In the genomic region with DNA sequence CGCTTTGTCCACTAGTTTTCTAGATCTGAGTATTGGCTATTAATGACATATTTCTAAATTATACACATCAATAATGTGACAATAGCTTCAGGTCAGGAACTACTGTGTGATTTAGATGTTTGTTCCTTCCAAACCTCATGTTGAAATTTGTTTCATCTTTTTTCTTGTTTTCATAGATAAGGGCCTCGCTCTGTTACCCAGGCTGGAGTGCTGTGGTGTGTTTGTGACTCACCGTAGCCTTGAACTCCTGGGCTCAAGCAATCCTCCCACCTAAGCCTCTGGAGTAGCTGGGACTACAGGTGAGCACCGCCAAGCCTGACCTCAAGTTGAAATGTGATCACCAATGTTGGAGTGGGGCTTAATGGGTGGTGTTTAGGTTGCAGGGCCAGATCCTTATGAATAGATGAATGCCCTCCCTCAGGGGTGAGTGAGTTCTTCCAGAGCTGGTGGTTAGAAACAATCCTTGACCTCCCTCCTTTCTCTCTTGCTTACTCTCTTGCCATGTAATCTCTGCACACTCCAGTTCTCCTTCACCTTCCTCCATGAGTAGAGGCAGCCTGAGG, we compare ENCODE assay signal across 1 cellular context.
A peak's percentile ranks its signal among the peaks of the same experiment; 100 is the strongest.
TF ChIP-seq lines count a peak whose summit lies in the region.

No MANE protein-coding gene starts in this region.

TF ChIP-seq in HepG2, 621 proteins besides CTCF, POLR2A, EP300 and RAD21 (continued from another document and continues in another):
- no peak for TF ChIP-seq BORCS8-MEF2B (CRISPR knock-in tag; IDR thresholded peaks at IDR 0.05)
- TF ChIP-seq GMEB2 (CRISPR knock-in tag; IDR thresholded peaks at IDR 0.05; ENCODE audit: low read depth), result no peak
- TF ChIP-seq FLYWCH1 (CRISPR knock-in tag; IDR thresholded peaks at IDR 0.05), result no peak
- no peak for TF ChIP-seq NFYB (CRISPR knock-in tag; IDR thresholded peaks at IDR 0.05)
- TF ChIP-seq NFRKB (IDR thresholded peaks at IDR 0.05), result no peak
- TF ChIP-seq JUNB (CRISPR knock-in tag; IDR thresholded peaks at IDR 0.05; ENCODE audit: borderline replicate concordance), result peak; percentile 92
- TF ChIP-seq ZBTB20 (CRISPR knock-in tag; IDR thresholded peaks at IDR 0.05; ENCODE audit: borderline replicate concordance, low read depth), result peak; percentile 42; the same call in 1 of the 2 replicates
- no peak for TF ChIP-seq ZNF7 (CRISPR knock-in tag; IDR thresholded peaks at IDR 0.05)
- no peak for TF ChIP-seq SNAPC5 (CRISPR knock-in tag; IDR thresholded peaks at IDR 0.05; ENCODE audit: borderline replicate concordance)
- TF ChIP-seq ZNF619 (CRISPR knock-in tag; IDR thresholded peaks at IDR 0.05), result no peak
- TF ChIP-seq SMARCC2 (IDR thresholded peaks at IDR 0.05), result no peak
- TF ChIP-seq, protein P1, sequence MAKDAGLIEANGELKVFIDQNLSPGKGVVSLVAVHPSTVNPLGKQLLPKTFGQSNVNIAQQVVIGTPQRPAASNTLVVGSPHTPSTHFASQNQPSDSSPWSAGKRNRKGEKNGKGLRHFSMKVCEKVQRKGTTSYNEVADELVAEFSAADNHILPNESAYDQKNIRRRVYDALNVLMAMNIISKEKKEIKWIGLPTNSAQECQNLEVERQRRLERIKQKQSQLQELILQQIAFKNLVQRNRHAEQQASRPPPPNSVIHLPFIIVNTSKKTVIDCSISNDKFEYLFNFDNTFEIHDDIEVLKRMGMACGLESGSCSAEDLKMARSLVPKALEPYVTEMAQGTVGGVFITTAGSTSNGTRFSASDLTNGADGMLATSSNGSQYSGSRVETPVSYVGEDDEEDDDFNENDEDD (CRISPR knock-in tag; IDR thresholded peaks at IDR 0.05; ENCODE audit: borderline replicate concordance), result no peak
- no peak for TF ChIP-seq ZKSCAN5 (CRISPR knock-in tag; IDR thresholded peaks at IDR 0.05)
- TF ChIP-seq ZNF816 (CRISPR knock-in tag; IDR thresholded peaks at IDR 0.05; ENCODE audit: borderline replicate concordance), result no peak
- TF ChIP-seq ZNF430 (CRISPR knock-in tag; IDR thresholded peaks at IDR 0.05), result 0 out of 2 replicates have a peak, but pooled peaks have one; percentile 56
- no peak for TF ChIP-seq LCORL (IDR thresholded peaks at IDR 0.05)
- peak; percentile 54; the same call in 1 of the 2 replicates for TF ChIP-seq LCORL (CRISPR knock-in tag; IDR thresholded peaks at IDR 0.05)
- no peak for TF ChIP-seq FUBP1 (CRISPR knock-in tag; IDR thresholded peaks at IDR 0.05; ENCODE audit: borderline replicate concordance)
- TF ChIP-seq, protein P2, sequence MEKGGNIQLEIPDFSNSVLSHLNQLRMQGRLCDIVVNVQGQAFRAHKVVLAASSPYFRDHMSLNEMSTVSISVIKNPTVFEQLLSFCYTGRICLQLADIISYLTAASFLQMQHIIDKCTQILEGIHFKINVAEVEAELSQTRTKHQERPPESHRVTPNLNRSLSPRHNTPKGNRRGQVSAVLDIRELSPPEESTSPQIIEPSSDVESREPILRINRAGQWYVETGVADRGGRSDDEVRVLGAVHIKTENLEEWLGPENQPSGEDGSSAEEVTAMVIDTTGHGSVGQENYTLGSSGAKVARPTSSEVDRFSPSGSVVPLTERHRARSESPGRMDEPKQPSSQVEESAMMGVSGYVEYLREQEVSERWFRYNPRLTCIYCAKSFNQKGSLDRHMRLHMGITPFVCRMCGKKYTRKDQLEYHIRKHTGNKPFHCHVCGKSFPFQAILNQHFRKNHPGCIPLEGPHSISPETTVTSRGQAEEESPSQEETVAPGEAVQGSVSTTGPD (CRISPR knock-in tag; IDR thresholded peaks at IDR 0.05), result peak; percentile 77; the same call in 1 of the 2 replicates
- no peak for TF ChIP-seq IKZF4 (CRISPR knock-in tag; IDR thresholded peaks at IDR 0.05; ENCODE audit: borderline replicate concordance, low read depth, not compliant biosample characterization)
- TF ChIP-seq, protein P3, sequence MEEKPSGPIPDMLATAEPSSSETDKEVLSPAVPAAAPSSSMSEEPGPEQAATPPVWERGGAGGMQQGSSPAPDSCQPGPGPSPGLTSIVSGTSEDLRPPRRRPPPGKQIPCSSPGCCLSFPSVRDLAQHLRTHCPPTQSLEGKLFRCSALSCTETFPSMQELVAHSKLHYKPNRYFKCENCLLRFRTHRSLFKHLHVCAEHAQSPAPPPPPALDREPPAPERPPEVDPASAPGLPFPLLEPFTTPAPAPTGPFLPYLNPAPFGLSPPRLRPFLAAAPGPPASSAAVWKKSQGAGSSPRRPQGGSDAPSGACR (CRISPR knock-in tag; IDR thresholded peaks at IDR 0.05), result no peak
- no peak for TF ChIP-seq NCOA5 (CRISPR knock-in tag; IDR thresholded peaks at IDR 0.05)
- TF ChIP-seq ZNF737 (CRISPR knock-in tag; IDR thresholded peaks at IDR 0.05; ENCODE audit: borderline replicate concordance), result no peak
- TF ChIP-seq ATF7 (IDR thresholded peaks at IDR 0.05), result no peak
- 0 out of 2 replicates have a peak, but pooled peaks have one; percentile 22 for TF ChIP-seq ATF7 (CRISPR knock-in tag; IDR thresholded peaks at IDR 0.05)
- TF ChIP-seq KMT2B (CRISPR knock-in tag; IDR thresholded peaks at IDR 0.05), result 0 out of 2 replicates have a peak, but pooled peaks have one; percentile 10
- TF ChIP-seq REST (IDR thresholded peaks at IDR 0.05; ENCODE audit: borderline replicate concordance in 1 of 2, low read depth in 1 of 2, low read length in 2 of 2), result 0 out of 4 replicates have a peak, but pooled peaks of 1 of the 2 experiments have one; percentile 20
- TF ChIP-seq TFAP4 (IDR thresholded peaks at IDR 0.05; ENCODE audit: borderline replicate concordance, low read depth), result 0 out of 2 replicates have a peak, but pooled peaks have one; percentile 42
- peak; percentile 71 for TF ChIP-seq NFKBIZ (CRISPR knock-in tag; IDR thresholded peaks at IDR 0.05)
- no peak for TF ChIP-seq PLSCR1 (CRISPR knock-in tag; IDR thresholded peaks at IDR 0.05; ENCODE audit: borderline replicate concordance)
- no peak for TF ChIP-seq KDM4B (CRISPR knock-in tag; IDR thresholded peaks at IDR 0.05)
- no peak for TF ChIP-seq ARNT2 (CRISPR knock-in tag; IDR thresholded peaks at IDR 0.05; ENCODE audit: low read depth)
- TF ChIP-seq, protein P4, sequence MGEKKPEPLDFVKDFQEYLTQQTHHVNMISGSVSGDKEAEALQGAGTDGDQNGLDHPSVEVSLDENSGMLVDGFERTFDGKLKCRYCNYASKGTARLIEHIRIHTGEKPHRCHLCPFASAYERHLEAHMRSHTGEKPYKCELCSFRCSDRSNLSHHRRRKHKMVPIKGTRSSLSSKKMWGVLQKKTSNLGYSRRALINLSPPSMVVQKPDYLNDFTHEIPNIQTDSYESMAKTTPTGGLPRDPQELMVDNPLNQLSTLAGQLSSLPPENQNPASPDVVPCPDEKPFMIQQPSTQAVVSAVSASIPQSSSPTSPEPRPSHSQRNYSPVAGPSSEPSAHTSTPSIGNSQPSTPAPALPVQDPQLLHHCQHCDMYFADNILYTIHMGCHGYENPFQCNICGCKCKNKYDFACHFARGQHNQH (CRISPR knock-in tag; IDR thresholded peaks at IDR 0.05), result peak; percentile 86; the same call in 1 of the 2 replicates
- 0 out of 2 replicates have a peak, but pooled peaks have one; percentile 67 for TF ChIP-seq ZNF761 (CRISPR knock-in tag; conservative IDR thresholded peaks at IDR 0.05)
- TF ChIP-seq SMAD3 (CRISPR knock-in tag; IDR thresholded peaks at IDR 0.05), result peak; percentile 76; the same call in 1 of the 2 replicates
- peak; percentile 64; the same call in 1 of the 3 replicates for TF ChIP-seq MXI1 (IDR thresholded peaks at IDR 0.05; ENCODE audit: borderline replicate concordance, low read depth, low read length)
- TF ChIP-seq ZNF563 (CRISPR knock-in tag; IDR thresholded peaks at IDR 0.05), result 0 out of 2 replicates have a peak, but pooled peaks have one; percentile 37
- TF ChIP-seq ZFP41 (CRISPR knock-in tag; IDR thresholded peaks at IDR 0.05; ENCODE audit: borderline replicate concordance), result no peak
- TF ChIP-seq, protein P5, sequence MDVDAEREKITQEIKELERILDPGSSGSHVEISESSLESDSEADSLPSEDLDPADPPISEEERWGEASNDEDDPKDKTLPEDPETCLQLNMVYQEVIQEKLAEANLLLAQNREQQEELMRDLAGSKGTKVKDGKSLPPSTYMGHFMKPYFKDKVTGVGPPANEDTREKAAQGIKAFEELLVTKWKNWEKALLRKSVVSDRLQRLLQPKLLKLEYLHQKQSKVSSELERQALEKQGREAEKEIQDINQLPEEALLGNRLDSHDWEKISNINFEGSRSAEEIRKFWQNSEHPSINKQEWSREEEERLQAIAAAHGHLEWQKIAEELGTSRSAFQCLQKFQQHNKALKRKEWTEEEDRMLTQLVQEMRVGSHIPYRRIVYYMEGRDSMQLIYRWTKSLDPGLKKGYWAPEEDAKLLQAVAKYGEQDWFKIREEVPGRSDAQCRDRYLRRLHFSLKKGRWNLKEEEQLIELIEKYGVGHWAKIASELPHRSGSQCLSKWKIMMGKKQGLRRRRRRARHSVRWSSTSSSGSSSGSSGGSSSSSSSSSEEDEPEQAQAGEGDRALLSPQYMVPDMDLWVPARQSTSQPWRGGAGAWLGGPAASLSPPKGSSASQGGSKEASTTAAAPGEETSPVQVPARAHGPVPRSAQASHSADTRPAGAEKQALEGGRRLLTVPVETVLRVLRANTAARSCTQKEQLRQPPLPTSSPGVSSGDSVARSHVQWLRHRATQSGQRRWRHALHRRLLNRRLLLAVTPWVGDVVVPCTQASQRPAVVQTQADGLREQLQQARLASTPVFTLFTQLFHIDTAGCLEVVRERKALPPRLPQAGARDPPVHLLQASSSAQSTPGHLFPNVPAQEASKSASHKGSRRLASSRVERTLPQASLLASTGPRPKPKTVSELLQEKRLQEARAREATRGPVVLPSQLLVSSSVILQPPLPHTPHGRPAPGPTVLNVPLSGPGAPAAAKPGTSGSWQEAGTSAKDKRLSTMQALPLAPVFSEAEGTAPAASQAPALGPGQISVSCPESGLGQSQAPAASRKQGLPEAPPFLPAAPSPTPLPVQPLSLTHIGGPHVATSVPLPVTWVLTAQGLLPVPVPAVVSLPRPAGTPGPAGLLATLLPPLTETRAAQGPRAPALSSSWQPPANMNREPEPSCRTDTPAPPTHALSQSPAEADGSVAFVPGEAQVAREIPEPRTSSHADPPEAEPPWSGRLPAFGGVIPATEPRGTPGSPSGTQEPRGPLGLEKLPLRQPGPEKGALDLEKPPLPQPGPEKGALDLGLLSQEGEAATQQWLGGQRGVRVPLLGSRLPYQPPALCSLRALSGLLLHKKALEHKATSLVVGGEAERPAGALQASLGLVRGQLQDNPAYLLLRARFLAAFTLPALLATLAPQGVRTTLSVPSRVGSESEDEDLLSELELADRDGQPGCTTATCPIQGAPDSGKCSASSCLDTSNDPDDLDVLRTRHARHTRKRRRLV (CRISPR knock-in tag; IDR thresholded peaks at IDR 0.05), result no peak
